Comparison of ENCODE assay signal across 20 cellular contexts in the genomic region with DNA sequence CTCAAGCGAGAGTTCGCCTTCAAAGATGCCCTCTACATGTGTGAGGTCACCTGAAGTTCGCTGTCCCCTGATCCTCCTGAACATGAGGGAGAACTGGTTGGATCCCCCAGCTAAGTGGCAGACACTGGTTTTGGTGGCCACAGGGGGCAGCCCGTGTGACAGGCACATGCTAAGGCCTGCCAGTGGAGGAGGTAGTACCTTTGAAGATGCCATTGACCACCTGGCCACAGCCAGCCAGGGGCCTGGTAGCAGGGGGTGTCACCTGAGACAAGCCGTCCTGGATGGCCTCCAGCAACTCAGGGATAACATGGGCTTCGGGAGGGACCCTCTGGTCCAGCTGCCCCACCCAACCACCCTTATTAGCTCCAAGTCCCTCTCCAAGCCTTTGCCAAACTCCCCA. TPM values are rescaled to one million over a fixed set of nuclear protein-coding genes. Genes with fewer than 3 reads are reported as not detected.
DNase-seq lines count a peak whose midpoint lies in the region; ATAC-seq and TF ChIP-seq lines count a peak whose summit lies in the region.
"Had no signal": no experiment of that assay in that cellular context is flagged by ENCODE, and none has a peak within 500 bp of the region (broad histone marks: within the 10 kb centered on the region; RNA-seq: fewer than 3 reads in every experiment).

No MANE protein-coding gene starts in this region.

- in situ Hi-C loops in brain microvascular endothelial cell (cut with HindIII; ENCODE audit: low pct_ligation_motif_present, low sequenced_read_pairs): no loop called here

- H2AFZ ChIP-seq in neuronal stem cell (ENCODE audit: low read length): no peak overlapping the region

- no peak overlapping the region for H2BK15ac ChIP-seq in neuronal stem cell (ENCODE audit: low read length)

- no CpG with 5 or more reads among the region's 6 CpGs for WGBS in neuronal stem cell (ENCODE audit: extremely low coverage in 2 of 2, insufficient read length in 2 of 2, insufficient replicate concordance in 1 of 2), 2 donors

- no peak for TF ChIP-seq CTCF in CD14-positive monocyte (IDR thresholded peaks at IDR 0.05)
- TF ChIP-seq CTCF in brain microvascular endothelial cell (IDR thresholded peaks at IDR 0.05; ENCODE audit: low read depth, low read length, missing control alignments): no peak

- no peak overlapping the region for H3K4me2 ChIP-seq in neuronal stem cell (ENCODE audit: insufficient read depth, low read length, poor library complexity, severe bottlenecking)

- peaks cover 0 to 3% of the 10 kb centered on the region in 2 donors for H3K9me3 ChIP-seq in neuronal stem cell (replicated peaks in 1 of 2; ENCODE audit: control insufficient read depth in 2 of 2, insufficient read depth in 1 of 2, low read depth in 1 of 2, low read length in 2 of 2)

- H3K4me1 ChIP-seq in neuronal stem cell (ENCODE audit: control insufficient read depth in 2 of 2, insufficient read depth in 1 of 2, low read depth in 1 of 2, low read length in 2 of 2): peaks cover 0 to 2% of the 10 kb centered on the region in 2 donors

- no peak overlapping the region for H3K27ac ChIP-seq in neuronal stem cell (replicated peaks; ENCODE audit: low read length)
- H3K27ac ChIP-seq in brain microvascular endothelial cell: no peak overlapping the region

- H3K9me3 Mint-ChIP-seq in CD14-positive monocyte: peaks cover 0 to 6% (median 2%) of the 10 kb centered on the region in 7 donors
- H3K9me3 Mint-ChIP-seq in activated naive CD8-positive, alpha-beta T cell treated with anti-CD3 and anti-CD28 coated beads for 36 hours: no peaks in the 10 kb centered on the region
- H3K9me3 Mint-ChIP-seq: CD4-positive, alpha-beta memory T cell; H9 had no signal

- H3K4me3 Mint-ChIP-seq in CD14-positive monocyte: no peak overlapping the region
- no peak overlapping the region for H3K4me3 Mint-ChIP-seq in activated naive CD8-positive, alpha-beta T cell treated with anti-CD3 and anti-CD28 coated beads for 36 hours
- H3K4me3 Mint-ChIP-seq: H9 had no signal

- no peak overlapping the region for H2BK5ac ChIP-seq in neuronal stem cell (ENCODE audit: low read length)

- peak; percentile 38 for DNase-seq in CD14-positive monocyte (ENCODE audit: low spot score)
- DNase-seq in activated naive CD8-positive, alpha-beta T cell treated with anti-CD3 and anti-CD28 coated beads for 36 hours: no peak
- DNase-seq in neuronal stem cell (ENCODE audit: low spot score): no peak
- DNase-seq in brain microvascular endothelial cell: no peak
- DNase-seq in HK-2 (ENCODE audit: unreplicated experiment): no peak
- DNase-seq in NCI-H82 (lab: John Stamatoyannopoulos, UW): no peak
- no peak for DNase-seq in activated CD4-positive, alpha-beta T cell treated with anti-CD3 and anti-CD28 coated beads, Interleukin-2, amount 50 U/mL, for 48 hours
- DNase-seq: AML-193; CD4-positive, alpha-beta memory T cell; DMS79; H9; KBM-7; NCI-H1048; NCI-H2107; NCI-H226; NCI-H526 treated with DMSO at 0.1 percent for 48 hours; SHP77 treated with DMSO at 0.1 percent for 48 hours had no signal

- H2BK120ac ChIP-seq in neuronal stem cell (ENCODE audit: low read depth, low read length): no peak overlapping the region

- H3K14ac ChIP-seq in neuronal stem cell (ENCODE audit: low read length): no peak overlapping the region

- H3K18ac ChIP-seq in neuronal stem cell (ENCODE audit: low read length): peak overlapping the region; percentile 11

- peaks cover 0 to 9% (median 2%) of the 10 kb centered on the region in 3 donors for H3K27me3 Mint-ChIP-seq in CD14-positive monocyte (ENCODE audit: low read depth in 3 of 3)
- H3K27me3 Mint-ChIP-seq in activated naive CD8-positive, alpha-beta T cell treated with anti-CD3 and anti-CD28 coated beads for 36 hours: peaks cover 24% of the 10 kb centered on the region

- no peak overlapping the region for H2BK12ac ChIP-seq in neuronal stem cell (ENCODE audit: low read length)

- H3K4ac ChIP-seq in neuronal stem cell (ENCODE audit: low read length): no peak overlapping the region

- peak overlapping the region; percentile 66 for H3K9ac ChIP-seq in neuronal stem cell (ENCODE audit: low read depth, low read length, poor library complexity)

- H3K27me3 ChIP-seq in neuronal stem cell (ENCODE audit: control insufficient read depth in 3 of 3, insufficient read depth in 3 of 3, low read depth in 1 of 3, low read length in 3 of 3) (peaks cover 0 to 44% (median 0%) of the 10 kb centered on the region in 3 experiments), brain microvascular endothelial cell (replicated peaks) (no peaks in the 10 kb centered on the region)

- no peak overlapping the region for H3K4me3 ChIP-seq in neuronal stem cell (ENCODE audit: low read length in 2 of 2)
- H3K4me3 ChIP-seq in brain microvascular endothelial cell (ENCODE audit: low read depth, low read length): no peak overlapping the region

- no peaks in the 10 kb centered on the region for H3K36me3 ChIP-seq in neuronal stem cell (replicated peaks in 1 of 2; ENCODE audit: control insufficient read depth in 2 of 2, insufficient read depth in 2 of 2, low read length in 2 of 2)
- no peaks in the 10 kb centered on the region for H3K36me3 ChIP-seq in brain microvascular endothelial cell (replicated peaks)

- peak overlapping the region in 1 of 7 donors; percentile 25 for H3K27ac Mint-ChIP-seq in CD14-positive monocyte
- peak overlapping the region; percentile 66 for H3K27ac Mint-ChIP-seq in activated naive CD8-positive, alpha-beta T cell treated with anti-CD3 and anti-CD28 coated beads for 36 hours
- H3K27ac Mint-ChIP-seq: CD4-positive, alpha-beta memory T cell had no signal

- no peaks in the 10 kb centered on the region for H3K36me3 Mint-ChIP-seq in CD14-positive monocyte
- no peaks in the 10 kb centered on the region for H3K36me3 Mint-ChIP-seq in activated naive CD8-positive, alpha-beta T cell treated with anti-CD3 and anti-CD28 coated beads for 36 hours
- H3K36me3 Mint-ChIP-seq: CD4-positive, alpha-beta memory T cell had no signal

- H3K4me1 Mint-ChIP-seq in CD14-positive monocyte: peaks cover 30% of the 10 kb centered on the region
- H3K4me1 Mint-ChIP-seq in activated naive CD8-positive, alpha-beta T cell treated with anti-CD3 and anti-CD28 coated beads for 36 hours: peaks cover 9% of the 10 kb centered on the region

- H4K8ac ChIP-seq in neuronal stem cell (ENCODE audit: low read depth, low read length): no peak overlapping the region

- intact Hi-C loops in CD14-positive monocyte (cut with micrococcal nuclease): loop anchor here in 1 of 2 donors (10.0 kb wide), 1 partner anchor 101 kb away; no protein-coding TSS in a partner anchor

- H3K79me1 ChIP-seq in neuronal stem cell (ENCODE audit: low read depth, low read length): no peaks in the 10 kb centered on the region

- ATAC-seq in HG02642 (IDR thresholded peaks at IDR 0.05; ENCODE audit: poor library complexity, unreplicated experiment): peak; percentile 11

- no peak overlapping the region for H2AK5ac ChIP-seq in neuronal stem cell (ENCODE audit: low read depth, low read length)

- no peak overlapping the region for H3K23ac ChIP-seq in neuronal stem cell (ENCODE audit: low read depth, low read length, poor library complexity)

- H4K91ac ChIP-seq in neuronal stem cell (ENCODE audit: low read depth, low read length, poor library complexity): no peak overlapping the region

RNA-seq across cellular contexts. Expression of gene ALDH3A1, which starts 7.3 kb away (rescaled TPM):
- polyA plus RNA-seq in CD14-positive monocyte: not detected
- total RNA-seq in activated naive CD8-positive, alpha-beta T cell treated with anti-CD3 and anti-CD28 coated beads for 36 hours: under 1 TPM; 0.34 to 0.47 TPM
- 0.17 TPM for polyA plus RNA-seq in neuronal stem cell (2013, experiment 1 of 2)
- 0.40 TPM for polyA plus RNA-seq in neuronal stem cell (2013, experiment 2 of 2)
- total RNA-seq: A673; CD4-positive, alpha-beta memory T cell; G401 had no signal
- polyA plus RNA-seq: CD4-positive, alpha-beta memory T cell had no signal

RNA-seq across cellular contexts. Expression of gene SLC47A2, which starts 39.0 kb away (rescaled TPM):
- not detected for polyA plus RNA-seq in CD14-positive monocyte
- total RNA-seq in activated naive CD8-positive, alpha-beta T cell treated with anti-CD3 and anti-CD28 coated beads for 36 hours: not detected
- 0.14 TPM for polyA plus RNA-seq in neuronal stem cell (2013, experiment 1 of 2)
- polyA plus RNA-seq in neuronal stem cell (2013, experiment 2 of 2): 0.12 TPM
- total RNA-seq: A673; CD4-positive, alpha-beta memory T cell; G401; H9 had no signal
- polyA plus RNA-seq: CD4-positive, alpha-beta memory T cell had no signal
